Comparison of ENCODE assay signal across 14 cellular contexts in genomic region chr6:118387921-118388701, GRCh38.
DNase-seq lines count a peak whose midpoint lies in the region; ATAC-seq and TF ChIP-seq lines count a peak whose summit lies in the region.
"Had no signal": no experiment of that assay in that cellular context is flagged by ENCODE, and none has a peak within 500 bp of the region (broad histone marks: within the 10 kb centered on the region; RNA-seq: fewer than 3 reads in every experiment).

No MANE protein-coding gene starts in this region.

- no peak for TF ChIP-seq CTCF in brain microvascular endothelial cell (IDR thresholded peaks at IDR 0.05; ENCODE audit: low read depth, low read length, missing control alignments)

- H3K4me1 Mint-ChIP-seq in activated T-cell treated with anti-CD3 and anti-CD28 coated beads, Interleukin-2, amount 50 U/mL, for 4 hours (ENCODE audit: low read depth) = peaks cover 2% of the 10 kb centered on the region
- H3K4me1 Mint-ChIP-seq: CD8-positive, alpha-beta memory T cell; memory B cell had no signal

- H3K9me3 Mint-ChIP-seq in activated T-cell treated with anti-CD3 and anti-CD28 coated beads, Interleukin-2, amount 50 U/mL, for 4 hours = no peaks in the 10 kb centered on the region
- H3K9me3 Mint-ChIP-seq: CD8-positive, alpha-beta memory T cell; memory B cell had no signal

- no peaks in the 10 kb centered on the region for H3K27me3 ChIP-seq in brain microvascular endothelial cell (replicated peaks)
- H3K27me3 ChIP-seq: vagina had no signal

- H3K36me3 Mint-ChIP-seq in activated T-cell treated with anti-CD3 and anti-CD28 coated beads, Interleukin-2, amount 50 U/mL, for 4 hours (ENCODE audit: insufficient read depth) = peaks cover 2% of the 10 kb centered on the region
- H3K36me3 Mint-ChIP-seq: memory B cell had no signal

- no peaks in the 10 kb centered on the region for H3K36me3 ChIP-seq in brain microvascular endothelial cell (replicated peaks)
- H3K36me3 ChIP-seq: vagina had no signal

- no peak overlapping the region for H3K4me3 Mint-ChIP-seq in activated T-cell treated with anti-CD3 and anti-CD28 coated beads, Interleukin-2, amount 50 U/mL, for 4 hours
- H3K4me3 Mint-ChIP-seq: CD8-positive, alpha-beta memory T cell; memory B cell had no signal

- DNase-seq in COLO829 (ENCODE audit: low spot score) (peak; percentile 44), NCI-H226 (peak; percentile 92), brain microvascular endothelial cell (peak; percentile 95), lung microvascular endothelial cell (ENCODE audit: low read depth in 2 of 2) (peak; percentile 89 to 94), activated gamma-delta T cell treated with Interleukin-2 at 50 U/mL for 16 hours (no peak), T-helper 1 cell (no peak), medulla oblongata (ENCODE audit: extremely low spot score) (no peak)
- DNase-seq in activated T-cell treated with anti-CD3 and anti-CD28 coated beads, Interleukin-2, amount 50 U/mL, for 4 hours = no peak
- DNase-seq: caudate nucleus; CD8-positive, alpha-beta memory T cell; head of caudate nucleus; right cardiac atrium had no signal

- no peak overlapping the region for H3K4me3 ChIP-seq in brain microvascular endothelial cell (ENCODE audit: low read depth, low read length)
- H3K4me3 ChIP-seq: vagina had no signal

- in situ Hi-C loops in brain microvascular endothelial cell (cut with HindIII; ENCODE audit: low pct_ligation_motif_present, low sequenced_read_pairs) = no loop called here

- H3K27me3 Mint-ChIP-seq in activated T-cell treated with anti-CD3 and anti-CD28 coated beads, Interleukin-2, amount 50 U/mL, for 4 hours (ENCODE audit: low read depth) = no peaks in the 10 kb centered on the region

- H3K27ac ChIP-seq in brain microvascular endothelial cell = peak overlapping the region; percentile 26
- H3K27ac ChIP-seq: vagina had no signal

- ATAC-seq in activated T-cell treated with anti-CD3 and anti-CD28 coated beads, Interleukin-2, amount 50 U/mL, for 4 hours = no peak
- ATAC-seq: right cardiac atrium had no signal

Comparison
In these comparisons a context has a peak if more than half of its experiments do, and no peak if none do; other contexts are left out.
1. DNase-seq: peak in COLO829 (single experiment), NCI-H226 (single experiment), brain microvascular endothelial cell (single experiment) and lung microvascular endothelial cell (2 of 2); none in activated gamma-delta T cell treated with Interleukin-2 at 50 U/mL for 16 hours (single experiment), T-helper 1 cell (0 of 5), activated T-cell treated with anti-CD3 and anti-CD28 coated beads, Interleukin-2, amount 50 U/mL, for 4 hours (single experiment) and medulla oblongata (single experiment).